ENCODE assay signal across 8 cellular contexts in the genomic region with DNA sequence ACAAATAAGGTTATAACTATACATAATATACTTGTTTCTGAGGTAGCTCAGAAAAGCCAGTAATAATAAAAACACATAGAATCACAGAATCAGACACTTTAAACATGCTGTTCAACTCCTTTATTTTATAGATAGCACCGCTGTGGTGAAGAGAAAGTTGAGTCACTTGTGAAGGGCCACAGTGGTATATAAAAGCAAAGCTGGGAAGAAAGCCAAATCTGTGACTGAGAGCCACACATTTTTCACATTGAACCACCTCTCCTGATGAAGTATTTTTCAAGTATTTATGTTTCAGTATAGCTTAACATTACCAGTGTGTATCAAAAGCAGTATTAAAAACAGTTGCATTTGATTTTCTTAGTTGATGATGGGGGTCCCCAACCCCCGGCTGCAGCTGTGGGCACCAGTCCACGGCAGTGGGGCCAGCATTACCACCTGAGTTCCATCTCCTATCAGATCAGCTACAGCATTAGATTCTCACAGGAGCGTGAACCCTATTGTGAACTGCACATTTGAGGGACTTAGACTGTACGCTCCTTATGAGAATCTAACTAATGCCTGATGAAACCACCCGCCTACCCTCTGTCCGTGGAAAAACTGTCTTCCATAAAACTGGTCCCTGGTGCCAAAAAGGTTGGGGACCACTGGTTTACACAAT. TPM values are rescaled to one million over a fixed set of nuclear protein-coding genes. Genes with fewer than 3 reads are reported as not detected.
DNase-seq lines count a peak whose midpoint lies in the region; ATAC-seq and TF ChIP-seq lines count a peak whose summit lies in the region.

No MANE protein-coding gene starts in this region.

- no peaks in the 10 kb centered on the region for H3K9me3 Mint-ChIP-seq in stimulated activated effector memory CD8-positive, alpha-beta T cell treated with anti-CD3 and anti-CD28 coated beads, Interleukin-12 subunit alpha, Interleukin-12 subunit beta, amount 100 ng/mL, for 72 hours

- ATAC-seq in GM18907 (IDR thresholded peaks at IDR 0.05; ENCODE audit: unreplicated experiment) (peak; percentile 77), HG03159 (IDR thresholded peaks at IDR 0.05; ENCODE audit: unreplicated experiment) (peak; percentile 68), PC-3 (peak; percentile 93), esophagus mucosa (peak; percentile 74), GM18520 (IDR thresholded peaks at IDR 0.05; ENCODE audit: unreplicated experiment) (no peak)
- ATAC-seq in stimulated activated effector memory CD8-positive, alpha-beta T cell treated with anti-CD3 and anti-CD28 coated beads, Interleukin-12 subunit alpha, Interleukin-12 subunit beta, amount 100 ng/mL, for 72 hours, result peak; percentile 96

- no peaks in the 10 kb centered on the region for H3F3A ChIP-seq in PC-3 (ENCODE audit: low read length, unreplicated experiment)

- H3K9me2 ChIP-seq in PC-3 (replicated peaks; ENCODE audit: low read length), result no peaks in the 10 kb centered on the region

- peaks cover 6% of the 10 kb centered on the region for H3K36me3 Mint-ChIP-seq in stimulated activated effector memory CD8-positive, alpha-beta T cell treated with anti-CD3 and anti-CD28 coated beads, Interleukin-12 subunit alpha, Interleukin-12 subunit beta, amount 100 ng/mL, for 72 hours

- POLR2A ChIA-PET in PC-3 (lab: Charles Lee; ENCODE audit: unreplicated experiment), result interaction anchor here (0.6 kb wide), 2 partner anchors 10 to 318 kb away, joined by 3 to 5 read pairs; no protein-coding TSS in a partner anchor

- peak overlapping the region; percentile 19 for H3K27ac ChIP-seq in PC-3 (ENCODE audit: low read length)

- H3K27ac Mint-ChIP-seq in stimulated activated effector memory CD8-positive, alpha-beta T cell treated with anti-CD3 and anti-CD28 coated beads, Interleukin-12 subunit alpha, Interleukin-12 subunit beta, amount 100 ng/mL, for 72 hours, result no peak overlapping the region

- TF ChIP-seq CTCF in PC-3 (conservative IDR thresholded peaks at IDR 0.05; ENCODE audit: low read depth, low read length), result no peak

- H3K9ac ChIP-seq in PC-3 (ENCODE audit: low read length), result no peak overlapping the region

- H3K4me2 ChIP-seq in PC-3 (ENCODE audit: low read length), result peak overlapping the region; percentile 45

- H3K4me1 Mint-ChIP-seq in stimulated activated effector memory CD8-positive, alpha-beta T cell treated with anti-CD3 and anti-CD28 coated beads, Interleukin-12 subunit alpha, Interleukin-12 subunit beta, amount 100 ng/mL, for 72 hours, result peaks cover 46% of the 10 kb centered on the region

- CTCF ChIA-PET in PC-3 (lab: Charles Lee), result no interaction called here

- H2AFZ ChIP-seq in PC-3 (ENCODE audit: low read length), result no peak overlapping the region

- H3K4me1 ChIP-seq in PC-3 (ENCODE audit: insufficient read depth, low read length), result peaks cover 21% of the 10 kb centered on the region

- peaks cover 99% of the 10 kb centered on the region for H3K79me2 ChIP-seq in PC-3 (ENCODE audit: low read length)

- no peaks in the 10 kb centered on the region for H3K9me3 ChIP-seq in PC-3 (ENCODE audit: low read length)

- peaks cover 19% of the 10 kb centered on the region for H4K20me1 ChIP-seq in PC-3 (ENCODE audit: low read length)

- peak; percentile 40 for DNase-seq in COLO829 (ENCODE audit: low spot score)
- peak; percentile 92 for DNase-seq in PC-3
- DNase-seq in stimulated activated effector memory CD8-positive, alpha-beta T cell treated with anti-CD3 and anti-CD28 coated beads, Interleukin-12 subunit alpha, Interleukin-12 subunit beta, amount 100 ng/mL, for 72 hours (ENCODE audit: low spot score in 2 of 2), result peak in 1 of 2 donors; percentile 48
- DNase-seq in cerebellar cortex (ENCODE audit: low spot score), result no peak

- intact Hi-C loops in PC-3 (cut with micrococcal nuclease), result loop anchor here (2.0 kb wide), 1 partner anchor 44 kb away; no protein-coding TSS in a partner anchor

- no peak overlapping the region for H3K4me3 Mint-ChIP-seq in stimulated activated effector memory CD8-positive, alpha-beta T cell treated with anti-CD3 and anti-CD28 coated beads, Interleukin-12 subunit alpha, Interleukin-12 subunit beta, amount 100 ng/mL, for 72 hours

- no peaks in the 10 kb centered on the region for H3K36me3 ChIP-seq in PC-3 (ENCODE audit: low read depth, low read length)

- H3K4me3 ChIP-seq in PC-3 (ENCODE audit: low read length), result no peak overlapping the region

- H3K27me3 ChIP-seq in PC-3 (ENCODE audit: low read length), result no peaks in the 10 kb centered on the region

- BruUV-seq in PC-3 (replicated peaks; lab: Mats Ljungman, UMichigan), result no TSS peak

RNA-seq across cellular contexts. Expression of a gene that starts 46.2 kb away (rescaled TPM):
- 77.6 and 109 TPM in 2 replicates for total RNA-seq in PC-3 (2014; rRNA removed)
- 123 TPM for total RNA-seq in esophagus mucosa
